In genomic region chr10:72316386-72316700, GRCh38 we compare ENCODE assay signal across 9 cellular contexts. TPM values are rescaled to one million over a fixed set of nuclear protein-coding genes. Genes with fewer than 3 reads are reported as not detected.
A peak's percentile ranks its signal among the peaks of the same experiment; 100 is the strongest.
DNase-seq lines count a peak whose midpoint lies in the region; ATAC-seq lines count a peak whose summit lies in the region.
"Had no signal": no experiment of that assay in that cellular context is flagged by ENCODE, and none has a peak within 500 bp of the region (broad histone marks: within the 10 kb centered on the region; RNA-seq: fewer than 3 reads in every experiment).

No MANE protein-coding gene starts in this region.

- H3K9me3 ChIP-seq in CD8-positive, alpha-beta memory T cell (ENCODE audit: low read length) = no peaks in the 10 kb centered on the region
- H3K9me3 ChIP-seq in esophagus (ENCODE audit: control insufficient read depth in 2 of 2, insufficient read depth in 1 of 2, low read depth in 1 of 2, low read length in 1 of 2) = no peaks in the 10 kb centered on the region

- no peaks in the 10 kb centered on the region for H3K36me3 Mint-ChIP-seq in CD8-positive, alpha-beta memory T cell
- H3K36me3 Mint-ChIP-seq in T-cell = no peaks in the 10 kb centered on the region

- H3K9me3 Mint-ChIP-seq in CD8-positive, alpha-beta memory T cell = no peaks in the 10 kb centered on the region
- no peaks in the 10 kb centered on the region for H3K9me3 Mint-ChIP-seq in T-cell

- CTCF ChIA-PET in CD8-positive, alpha-beta memory T cell (lab: Charles Lee) = interaction anchor here (0.6 to 5.6 kb wide), 5 partner anchors 8 to 93 kb away, joined by 3 to 52 read pairs (median 5); partner anchors contain the start of gene DDIT4
- CTCF ChIA-PET in T-cell (lab: Charles Lee) = interaction anchor here (1.0 to 1.3 kb wide), 3 partner anchors 21 to 43 kb away, joined by 3 to 5 read pairs (median 3); no protein-coding TSS in a partner anchor

- peaks cover 0 to 1% of the 10 kb centered on the region in 2 donors for H3K27me3 Mint-ChIP-seq in CD8-positive, alpha-beta memory T cell
- H3K27me3 Mint-ChIP-seq in T-cell = no peaks in the 10 kb centered on the region

- peak overlapping the region in 3 of 7 donors; percentile 1 to 39 (median 13) for H3K4me3 Mint-ChIP-seq in CD8-positive, alpha-beta memory T cell
- peak overlapping the region in 1 of 3 donors; percentile 70 for H3K4me3 Mint-ChIP-seq in T-cell

- peak overlapping the region; percentile 37 to 94 (median 77) for H3K27ac Mint-ChIP-seq in CD8-positive, alpha-beta memory T cell
- peak overlapping the region; percentile 96 to 98 for H3K27ac Mint-ChIP-seq in T-cell

- DNase-seq in CD8-positive, alpha-beta memory T cell = no peak
- DNase-seq in T-cell (no peak), KBM-7 (no peak), LoVo (ENCODE audit: low spot score) (no peak)
- DNase-seq: NCI-H1436 treated with DMSO at 0.1 percent for 48 hours had no signal

- no peak overlapping the region for H3K27ac ChIP-seq in CD8-positive, alpha-beta memory T cell (ENCODE audit: low read depth, low read length)
- H3K27ac ChIP-seq in esophagus (ENCODE audit: low read depth in 2 of 2, low read length in 1 of 2) (peak overlapping the region; percentile 77 to 93), rectal smooth muscle tissue (ENCODE audit: low read depth, low read length) (peak overlapping the region; percentile 68)

- in situ Hi-C loops in KBM-7 (cut with MboI; ENCODE audit: low pct_unique_long_range_greater_than_20kb, low sequenced_read_pairs) = no loop called here

- WGBS in esophagus, 2 donors = 59 to 68% methylated on average over 3 of the region's 3 CpGs

- POLR2A ChIA-PET in CD8-positive, alpha-beta memory T cell (lab: Charles Lee) = interaction anchor here (0.7 to 1.3 kb wide), 2 partner anchors 15 to 19 kb away, joined by 3 to 6 read pairs; no protein-coding TSS in a partner anchor
- POLR2A ChIA-PET in T-cell (lab: Charles Lee) = interaction anchor here (0.6 to 1.0 kb wide), 3 partner anchors 11 to 95 kb away, joined by 3 to 4 read pairs (median 3); no protein-coding TSS in a partner anchor

- H3K36me3 ChIP-seq in CD8-positive, alpha-beta memory T cell (ENCODE audit: insufficient read depth, low read length) = no peaks in the 10 kb centered on the region
- H3K36me3 ChIP-seq in esophagus (ENCODE audit: control insufficient read depth in 2 of 2, insufficient read depth in 2 of 2, low read length in 1 of 2) = no peaks in the 10 kb centered on the region
- no peaks in the 10 kb centered on the region for H3K36me3 ChIP-seq in rectal smooth muscle tissue (ENCODE audit: control insufficient read depth, insufficient read depth, low read length)

- no peak overlapping the region for H3K9ac ChIP-seq in rectal smooth muscle tissue (ENCODE audit: low read length)

- ATAC-seq in T-cell (replicated peaks in 1 of 4) = no peak
- ATAC-seq in HG02642 (IDR thresholded peaks at IDR 0.05; ENCODE audit: poor library complexity, unreplicated experiment) = no peak
- ATAC-seq in GM18907 (IDR thresholded peaks at IDR 0.05; ENCODE audit: unreplicated experiment) = no peak

- H3K4me1 ChIP-seq in CD8-positive, alpha-beta memory T cell (ENCODE audit: insufficient read depth, low read length) = peaks cover 65% of the 10 kb centered on the region
- H3K4me1 ChIP-seq in esophagus (ENCODE audit: control insufficient read depth in 2 of 2, insufficient read depth in 2 of 2, low read length in 1 of 2) (peaks cover 10 to 24% of the 10 kb centered on the region in 2 donors), rectal smooth muscle tissue (ENCODE audit: control insufficient read depth, insufficient read depth, low read length) (peaks cover 23% of the 10 kb centered on the region)

- peaks cover 44 to 61% (median 48%) of the 10 kb centered on the region in 3 donors for H3K4me1 Mint-ChIP-seq in CD8-positive, alpha-beta memory T cell
- peaks cover 66 to 73% (median 69%) of the 10 kb centered on the region in 3 donors for H3K4me1 Mint-ChIP-seq in T-cell

- no peak overlapping the region for H3K4me3 ChIP-seq in CD8-positive, alpha-beta memory T cell (ENCODE audit: low read length)
- no peak overlapping the region for H3K4me3 ChIP-seq in esophagus (ENCODE audit: low read depth in 1 of 2, low read length in 2 of 2)
- H3K4me3 ChIP-seq in rectal smooth muscle tissue (ENCODE audit: low read length) = no peak overlapping the region

- H3K27me3 ChIP-seq in CD8-positive, alpha-beta memory T cell (ENCODE audit: insufficient read depth, low read length, poor library complexity, severe bottlenecking) = no peaks in the 10 kb centered on the region
- H3K27me3 ChIP-seq in esophagus (ENCODE audit: control insufficient read depth in 1 of 2, insufficient read depth in 2 of 2, low read length in 2 of 2) (no peaks in the 10 kb centered on the region), rectal smooth muscle tissue (ENCODE audit: control insufficient read depth, insufficient read depth, low read length) (no peaks in the 10 kb centered on the region)

RNA-seq across cellular contexts. Expression of gene DNAJB12, which starts 38.4 kb away (rescaled TPM):
- 10 to 100 TPM; 29.4 to 30.4 TPM for total RNA-seq in CD8-positive, alpha-beta memory T cell
- polyA plus RNA-seq in CD8-positive, alpha-beta memory T cell = 28.0 TPM
- 10 to 100 TPM; 27.1 to 41.4 (median 31.2) TPM for total RNA-seq in T-cell
- 10 to 100 TPM; 18.4 to 20.7 TPM for polyA plus RNA-seq in esophagus

RNA-seq across cellular contexts. Expression of gene DDIT4, which starts 42.6 kb away (rescaled TPM):
- total RNA-seq in CD8-positive, alpha-beta memory T cell = 100 to 1,000 TPM; 144 to 156 TPM
- 183 TPM for polyA plus RNA-seq in CD8-positive, alpha-beta memory T cell
- total RNA-seq in T-cell = 100 to 1,000 TPM in 2 of 5 donors, 10 to 100 TPM in 3; 39.9 to 326 (median 52.1) TPM
- polyA plus RNA-seq in esophagus = 100 to 1,000 TPM; 230 to 332 TPM
